ENCODE assay signal across 8 cellular contexts in genomic region chr3:9397331-9397910, GRCh38.
A peak's percentile ranks its signal among the peaks of the same experiment; 100 is the strongest.
DNase-seq lines count a peak whose midpoint lies in the region; TF ChIP-seq lines count a peak whose summit lies in the region.

SETD5 (plus strand) TSS chr3:9397615; CDS start chr3:9428939, 31,324 bp downstream.

- peak within 1 kb of the TSS; percentile 97 for H3K4me3 ChIP-seq in effector memory CD4-positive, alpha-beta T cell (ENCODE audit: insufficient read depth, low read depth, low read length, poor library complexity, severe bottlenecking)

- H3K36me3 ChIP-seq in effector memory CD4-positive, alpha-beta T cell (ENCODE audit: control insufficient read depth, insufficient read depth, low read length) = no peaks in the 10 kb centered on the region

- DNase-seq in COLO668 (lab: John Stamatoyannopoulos, UW; ENCODE audit: unreplicated experiment) (peak; percentile 95), GM20000 (ENCODE audit: low spot score) (peak; percentile 98), HS-5 (ENCODE audit: low read depth) (peak; percentile 76), NOMO-1 (lab: John Stamatoyannopoulos, UW; ENCODE audit: unreplicated experiment in 2 of 2) (peak; percentile 90 to 98), medulla oblongata (ENCODE audit: extremely low spot score) (peak; percentile 97)
- peak; percentile 99 for DNase-seq in activated CD8-positive, alpha-beta memory T cell treated with anti-CD3 and anti-CD28 coated beads for 4 hours (ENCODE audit: low read depth in 2 of 2)
- DNase-seq in effector memory CD4-positive, alpha-beta T cell = peak; percentile 99 to 100 (median 99)
- peak; percentile 99 for DNase-seq in stimulated activated CD8-positive, alpha-beta memory T cell treated with anti-CD3 and anti-CD28 coated beads, Interleukin-12 subunit alpha, Interleukin-12 subunit beta, amount 100 ng/mL, for 1 hour (ENCODE audit: low read depth)

- H3K27me3 ChIP-seq in effector memory CD4-positive, alpha-beta T cell (replicated peaks; ENCODE audit: control insufficient read depth, insufficient read depth, low read length, poor library complexity, severe bottlenecking) = no peaks in the 10 kb centered on the region

- peaks cover 37% of the 10 kb centered on the region for H3K4me1 ChIP-seq in effector memory CD4-positive, alpha-beta T cell (ENCODE audit: control insufficient read depth, insufficient read depth, low read length, poor library complexity, severe bottlenecking)

- no peak for TF ChIP-seq CTCF in GM20000 (IDR thresholded peaks at IDR 0.05; ENCODE audit: extremely low read depth, missing control alignments)

- no peaks in the 10 kb centered on the region for H3K9me3 ChIP-seq in effector memory CD4-positive, alpha-beta T cell (ENCODE audit: control insufficient read depth, low read length)

- peak within 1 kb of the TSS; percentile 96 for H3K27ac ChIP-seq in effector memory CD4-positive, alpha-beta T cell (ENCODE audit: insufficient read depth, low read length, poor library complexity, severe bottlenecking)

Comparison
In these comparisons a context has a peak if more than half of its experiments do, and no peak if none do; other contexts are left out.
1. Peak in every context shown above with its lines: DNase-seq, H3K4me3 ChIP-seq and H3K27ac ChIP-seq.